ENCODE assay signal across 1 cellular context in the genomic region with DNA sequence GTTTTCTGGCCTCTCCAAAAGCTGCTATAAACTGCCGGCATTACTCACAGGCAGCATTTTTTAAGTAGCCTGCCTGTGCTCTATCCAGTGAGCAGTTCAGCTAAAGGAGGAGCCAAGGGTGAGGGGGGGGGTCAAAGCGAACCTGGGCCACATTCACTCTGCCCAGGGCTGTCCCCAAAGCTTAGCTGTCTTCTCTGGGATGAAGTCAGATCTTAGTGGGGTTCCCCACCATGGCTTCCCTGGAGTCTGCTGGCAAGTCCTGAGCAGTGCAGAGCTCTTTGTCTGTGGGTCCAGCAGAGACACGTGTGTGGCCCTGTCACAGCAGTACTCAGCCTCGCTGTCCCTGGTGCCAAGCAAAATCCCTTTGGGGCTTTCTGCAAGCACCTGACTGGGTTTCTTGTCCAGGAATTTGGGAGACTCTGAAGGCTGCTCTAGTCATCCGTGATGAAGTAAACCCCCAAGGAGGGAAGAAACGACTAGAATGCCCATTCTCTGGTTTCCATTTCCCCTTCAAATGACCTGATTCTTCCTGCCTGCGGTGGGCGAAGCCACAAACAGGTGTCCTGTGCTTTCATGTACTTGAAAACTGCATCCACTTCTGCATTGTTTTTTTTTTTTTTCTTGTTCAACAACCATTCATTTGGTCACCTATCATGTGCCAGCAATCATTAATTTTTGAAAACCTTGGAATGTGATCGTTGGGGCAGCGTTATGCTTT.
TF ChIP-seq lines count a peak whose summit lies in the region.

No MANE protein-coding gene starts in this region.

TF ChIP-seq in GM23338, 12 proteins besides CTCF, POLR2A, EP300 and RAD21 (continued from another document):
- TF ChIP-seq EZH2phosphoT487 (IDR thresholded peaks at IDR 0.05; ENCODE audit: unreplicated experiment) (no peak), STAT1 (IDR thresholded peaks at IDR 0.05; ENCODE audit: unreplicated experiment) (no peak), EZH2 (IDR thresholded peaks at IDR 0.05; ENCODE audit: low read depth, unreplicated experiment) (no peak), ZNF114 (CRISPR knock-in tag; IDR thresholded peaks at IDR 0.05) (no peak)
- TF ChIP-seq, protein P1, sequence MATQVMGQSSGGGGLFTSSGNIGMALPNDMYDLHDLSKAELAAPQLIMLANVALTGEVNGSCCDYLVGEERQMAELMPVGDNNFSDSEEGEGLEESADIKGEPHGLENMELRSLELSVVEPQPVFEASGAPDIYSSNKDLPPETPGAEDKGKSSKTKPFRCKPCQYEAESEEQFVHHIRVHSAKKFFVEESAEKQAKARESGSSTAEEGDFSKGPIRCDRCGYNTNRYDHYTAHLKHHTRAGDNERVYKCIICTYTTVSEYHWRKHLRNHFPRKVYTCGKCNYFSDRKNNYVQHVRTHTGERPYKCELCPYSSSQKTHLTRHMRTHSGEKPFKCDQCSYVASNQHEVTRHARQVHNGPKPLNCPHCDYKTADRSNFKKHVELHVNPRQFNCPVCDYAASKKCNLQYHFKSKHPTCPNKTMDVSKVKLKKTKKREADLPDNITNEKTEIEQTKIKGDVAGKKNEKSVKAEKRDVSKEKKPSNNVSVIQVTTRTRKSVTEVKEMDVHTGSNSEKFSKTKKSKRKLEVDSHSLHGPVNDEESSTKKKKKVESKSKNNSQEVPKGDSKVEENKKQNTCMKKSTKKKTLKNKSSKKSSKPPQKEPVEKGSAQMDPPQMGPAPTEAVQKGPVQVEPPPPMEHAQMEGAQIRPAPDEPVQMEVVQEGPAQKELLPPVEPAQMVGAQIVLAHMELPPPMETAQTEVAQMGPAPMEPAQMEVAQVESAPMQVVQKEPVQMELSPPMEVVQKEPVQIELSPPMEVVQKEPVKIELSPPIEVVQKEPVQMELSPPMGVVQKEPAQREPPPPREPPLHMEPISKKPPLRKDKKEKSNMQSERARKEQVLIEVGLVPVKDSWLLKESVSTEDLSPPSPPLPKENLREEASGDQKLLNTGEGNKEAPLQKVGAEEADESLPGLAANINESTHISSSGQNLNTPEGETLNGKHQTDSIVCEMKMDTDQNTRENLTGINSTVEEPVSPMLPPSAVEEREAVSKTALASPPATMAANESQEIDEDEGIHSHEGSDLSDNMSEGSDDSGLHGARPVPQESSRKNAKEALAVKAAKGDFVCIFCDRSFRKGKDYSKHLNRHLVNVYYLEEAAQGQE (IDR thresholded peaks at IDR 0.05; ENCODE audit: unreplicated experiment), result no peak
